In genomic region chr6:28618889-28619555, GRCh38 we compare ENCODE assay signal across 24 cellular contexts.
"Had no signal": no experiment of that assay in that cellular context is flagged by ENCODE, and none has a peak within 500 bp of the region (broad histone marks: within the 10 kb centered on the region; RNA-seq: fewer than 3 reads in every experiment).

No MANE protein-coding gene starts in this region.

- H3K4me3 ChIP-seq: breast epithelium, left ventricle myocardium inferior, lung, skin epidermis, thoracic aorta, uterus had no signal

- H3K9me3 ChIP-seq: left ventricle myocardium inferior, thoracic aorta, uterus had no signal

- H3K4me3 Mint-ChIP-seq: activated CD4-positive, alpha-beta T cell treated with anti-CD3 and anti-CD28 coated beads for 36 hours; activated T-cell treated with anti-CD3 and anti-CD28 coated beads, Interleukin-2, amount 50 U/mL, for 72 hours; dendritic cell treated with granulocyte-macrophage colony-stimulating factor and Interleukin-4, amounts not matched to agents 40 ng/mL and 50 ng/mL, for 4 days; endodermal cell; T-helper 2 cell treated with Interferon-gamma antibody and Interleukin-4, amounts not matched to agents 5 μg/mL and 100 μg/mL, for 36 hours had no signal

- H3K4me1 Mint-ChIP-seq: activated CD4-positive, alpha-beta T cell treated with anti-CD3 and anti-CD28 coated beads for 36 hours had no signal

- DNase-seq: activated CD4-positive, alpha-beta T cell treated with anti-CD3 and anti-CD28 coated beads for 36 hours; activated CD4-positive, CD25-positive, alpha-beta regulatory T cell; activated naive CD4-positive, alpha-beta T cell; activated T-cell treated with anti-CD3 and anti-CD28 coated beads for 4 hours; activated T-cell treated with anti-CD3 and anti-CD28 coated beads, Interleukin-2, amount 50 U/mL, for 72 hours; central memory CD4-positive, alpha-beta T cell; endodermal cell; foreskin fibroblast; left ventricle myocardium inferior; posterior cingulate gyrus; stimulated activated CD4-positive, alpha-beta T cell treated with anti-CD3 and anti-CD28 coated beads, Interleukin-12 subunit alpha, Interleukin-12 subunit beta, amount 100 ng/mL, for 4 hours; stimulated activated CD4-positive, alpha-beta T cell treated with anti-CD3 and anti-CD28 coated beads, Interleukin-4, amount 100 ng/mL, for 1 hour; stimulated activated naive CD8-positive, alpha-beta T cell treated with anti-CD3 and anti-CD28 coated beads, Interleukin-15, Interleukin-2, amounts not matched to agents 100 U/mL and 50 U/mL, for 24 hours; trophoblast cell; uterus had no signal

- H3K27ac ChIP-seq: breast epithelium, left ventricle myocardium inferior, skin epidermis, thoracic aorta, uterus had no signal

- ATAC-seq: activated CD4-positive, alpha-beta T cell treated with anti-CD3 and anti-CD28 coated beads for 36 hours; activated naive CD4-positive, alpha-beta T cell treated with anti-CD3 and anti-CD28 coated beads, Interleukin-2, amount 50 U/mL, for 72 hours; activated T-cell treated with anti-CD3 and anti-CD28 coated beads, Interleukin-2, amount 50 U/mL, for 72 hours; esophagus mucosa; sciatic nerve; stimulated activated naive CD8-positive, alpha-beta T cell treated with anti-CD3 and anti-CD28 coated beads, Interleukin-15, Interleukin-2, amounts not matched to agents 100 U/mL and 50 U/mL, for 24 hours had no signal

- H3K9me3 Mint-ChIP-seq: dendritic cell treated with granulocyte-macrophage colony-stimulating factor and Interleukin-4, amounts not matched to agents 40 ng/mL and 50 ng/mL, for 4 days had no signal

- H3K36me3 ChIP-seq: breast epithelium, left ventricle myocardium inferior, thoracic aorta, uterus had no signal

- H3K4me1 ChIP-seq: breast epithelium, left ventricle myocardium inferior, uterus had no signal

- H3K27ac Mint-ChIP-seq: activated CD4-positive, alpha-beta T cell treated with anti-CD3 and anti-CD28 coated beads for 36 hours; activated naive CD4-positive, alpha-beta T cell treated with anti-CD3 and anti-CD28 coated beads, Interleukin-2, amount 50 U/mL, for 72 hours; activated T-cell treated with anti-CD3 and anti-CD28 coated beads, Interleukin-2, amount 50 U/mL, for 72 hours; dendritic cell treated with granulocyte-macrophage colony-stimulating factor and Interleukin-4, amounts not matched to agents 40 ng/mL and 50 ng/mL, for 4 days; endodermal cell; T-helper 2 cell treated with Interferon-gamma antibody and Interleukin-4, amounts not matched to agents 5 μg/mL and 100 μg/mL, for 36 hours had no signal
